ENCODE assay signal across 1 cellular context in genomic region chr11:61011239-61011870, GRCh38.
TF ChIP-seq lines count a peak whose summit lies in the region.

No MANE protein-coding gene starts in this region.

TF ChIP-seq in GM12878, 131 proteins besides CTCF, POLR2A, EP300 and RAD21 (continued from another document):
- TF ChIP-seq ZBTB11 (CRISPR knock-in tag; IDR thresholded peaks at IDR 0.05) (no peak), RBBP5 (conservative IDR thresholded peaks at IDR 0.05) (no peak), POLR2AphosphoS2 (IDR thresholded peaks at IDR 0.05; ENCODE audit: low read depth, low read length) (no peak), CEBPB (IDR thresholded peaks at IDR 0.05; ENCODE audit: borderline replicate concordance in 1 of 2, low read depth in 2 of 2, low read length in 2 of 2) (no peak), BCLAF1 (IDR thresholded peaks at IDR 0.05) (no peak), RFX5 (IDR thresholded peaks at IDR 0.05; ENCODE audit: low read depth, low read length) (no peak), MYC (IDR thresholded peaks at IDR 0.05; ENCODE audit: insufficient read depth, insufficient read length, insufficient replicate concordance, low read length, severe bottlenecking) (no peak), SMAD5 (IDR thresholded peaks at IDR 0.05; ENCODE audit: low read depth) (no peak), ZNF207 (IDR thresholded peaks at IDR 0.05; ENCODE audit: borderline replicate concordance) (no peak), ASH2L (IDR thresholded peaks at IDR 0.05; ENCODE audit: borderline replicate concordance, low read depth) (no peak), HCFC1 (IDR thresholded peaks at IDR 0.05; ENCODE audit: low read length) (no peak), FOXM1 (IDR thresholded peaks at IDR 0.05; ENCODE audit: low read depth, low read length) (no peak), SUZ12 (IDR thresholded peaks at IDR 0.05; ENCODE audit: unreplicated experiment) (no peak), SREBF1 (IDR thresholded peaks at IDR 0.05; ENCODE audit: low read length) (no peak), NBN (IDR thresholded peaks at IDR 0.05) (no peak)
- TF ChIP-seq, protein P1, sequence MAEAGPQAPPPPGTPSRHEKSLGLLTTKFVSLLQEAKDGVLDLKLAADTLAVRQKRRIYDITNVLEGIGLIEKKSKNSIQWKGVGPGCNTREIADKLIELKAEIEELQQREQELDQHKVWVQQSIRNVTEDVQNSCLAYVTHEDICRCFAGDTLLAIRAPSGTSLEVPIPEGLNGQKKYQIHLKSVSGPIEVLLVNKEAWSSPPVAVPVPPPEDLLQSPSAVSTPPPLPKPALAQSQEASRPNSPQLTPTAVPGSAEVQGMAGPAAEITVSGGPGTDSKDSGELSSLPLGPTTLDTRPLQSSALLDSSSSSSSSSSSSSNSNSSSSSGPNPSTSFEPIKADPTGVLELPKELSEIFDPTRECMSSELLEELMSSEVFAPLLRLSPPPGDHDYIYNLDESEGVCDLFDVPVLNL (IDR thresholded peaks at IDR 0.05; ENCODE audit: low read depth, low read length) = no peak
